Comparison of ENCODE assay signal across 9 cellular contexts in the genomic region with DNA sequence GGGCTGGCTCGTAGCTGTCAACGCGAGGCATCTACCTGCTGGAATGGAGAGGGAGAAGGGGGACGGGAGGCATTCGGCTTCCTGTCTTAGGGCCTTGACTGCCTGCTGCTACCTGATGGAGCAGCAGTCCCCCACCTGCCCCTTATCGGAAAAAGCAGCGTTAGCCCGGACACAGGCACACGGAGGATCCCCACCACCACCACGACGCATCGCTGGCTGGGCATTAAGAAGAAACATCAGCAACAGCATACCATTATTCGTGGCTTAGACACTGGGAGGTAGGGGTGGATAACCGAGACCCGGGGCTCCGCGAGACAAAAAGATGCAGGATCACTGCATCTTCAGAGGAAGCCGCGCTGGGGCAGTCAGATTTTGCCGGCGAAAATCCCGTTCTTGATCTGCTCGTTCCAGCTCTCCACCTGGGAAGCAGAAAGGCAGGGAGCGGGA. TPM values are rescaled to one million over a fixed set of nuclear protein-coding genes. Genes with fewer than 3 reads are reported as not detected.
DNase-seq lines count a peak whose midpoint lies in the region; ATAC-seq and TF ChIP-seq lines count a peak whose summit lies in the region.
"Had no signal": no experiment of that assay in that cellular context is flagged by ENCODE, and none has a peak within 500 bp of the region (broad histone marks: within the 10 kb centered on the region; RNA-seq: fewer than 3 reads in every experiment).

No MANE protein-coding gene starts in this region.

- no peak for TF ChIP-seq EP300 in stomach (IDR thresholded peaks at IDR 0.05)

- TF ChIP-seq CTCF in stomach (IDR thresholded peaks at IDR 0.05), result no peak

- H3K4me1 Mint-ChIP-seq in T-helper 1 cell treated with Interleukin-12 subunit alpha and Interleukin-12 subunit beta and Interleukin-4 antibody, amounts not matched to agents 30 μg/mL and 1 μg/mL, for 36 hours (ENCODE audit: low read depth), result peaks cover 12% of the 10 kb centered on the region
- H3K4me1 Mint-ChIP-seq in activated T-helper 1 cell treated with anti-CD3 and anti-CD28 coated beads, Interleukin-12 subunit alpha, Interleukin-12 subunit beta, Interleukin-2, Interleukin-4 antibody, amounts not matched to agents 30 ng/mL and 10 ng/mL and 1 ng/mL, durations not matched to agents 14 hours and 24 hours and 36 hours (ENCODE audit: low read depth), result peaks cover 26% of the 10 kb centered on the region

- H3K9me3 ChIP-seq in iPS-18c (ENCODE audit: control insufficient read depth, insufficient read depth, low read length), result no peaks in the 10 kb centered on the region
- H3K9me3 ChIP-seq in stomach, result no peaks in the 10 kb centered on the region

- peaks cover 27 to 82% (median 42%) of the 10 kb centered on the region in 3 donors for H3K27me3 ChIP-seq in stomach

- H3K27ac ChIP-seq in stomach, result no peak overlapping the region

- 3 to 9% (median 3%) methylated on average over 21 to 24 of the region's 24 CpGs for WGBS in stomach, 5 donors

- DNase-seq in T-helper 1 cell (no peak), stomach (no peak), NK-92 (lab: John Stamatoyannopoulos, UW; ENCODE audit: unreplicated experiment) (no peak)
- no peak for DNase-seq in activated T-helper 1 cell treated with anti-CD3 and anti-CD28 coated beads, Interleukin-12 subunit alpha, Interleukin-12 subunit beta, Interleukin-2, Interleukin-4 antibody, amounts not matched to agents 30 ng/mL and 10 ng/mL and 1 ng/mL, durations not matched to agents 14 hours and 24 hours and 36 hours (ENCODE audit: low spot score)
- DNase-seq: NCI-H1694 treated with DMSO at 0.1 percent for 48 hours had no signal

- H3K4me3 Mint-ChIP-seq in T-helper 1 cell treated with Interleukin-12 subunit alpha and Interleukin-12 subunit beta and Interleukin-4 antibody, amounts not matched to agents 30 μg/mL and 1 μg/mL, for 36 hours, result peak overlapping the region; percentile 81
- H3K4me3 Mint-ChIP-seq in activated T-helper 1 cell treated with anti-CD3 and anti-CD28 coated beads, Interleukin-12 subunit alpha, Interleukin-12 subunit beta, Interleukin-2, Interleukin-4 antibody, amounts not matched to agents 30 ng/mL and 10 ng/mL and 1 ng/mL, durations not matched to agents 14 hours and 24 hours and 36 hours, result peak overlapping the region; percentile 82

- no peaks in the 10 kb centered on the region for H3K36me3 ChIP-seq in stomach

- ATAC-seq in HG02678 (IDR thresholded peaks at IDR 0.05; ENCODE audit: unreplicated experiment) (no peak), HG02623 (IDR thresholded peaks at IDR 0.05; ENCODE audit: unreplicated experiment) (no peak)

- TF ChIP-seq POLR2A in stomach (IDR thresholded peaks at IDR 0.05), result no peak

- intact Hi-C loops in activated T-helper 1 cell treated with anti-CD3 and anti-CD28 coated beads, Interleukin-12 subunit alpha, Interleukin-12 subunit beta, Interleukin-2, Interleukin-4 antibody, amounts not matched to agents 30 ng/mL and 10 ng/mL and 1 ng/mL, durations not matched to agents 14 hours and 24 hours and 36 hours (cut with micrococcal nuclease), result no loop called here
- intact Hi-C loops in stomach (cut with DNase I; ENCODE audit: low total_unique reads), result no loop called here

- H3K4me3 ChIP-seq in iPS-18c (ENCODE audit: insufficient read depth, low read depth, low read length) (peak overlapping the region; percentile 69), stomach (peak overlapping the region; percentile 34 to 59 (median 41))

- no peaks in the 10 kb centered on the region for H3K9me3 Mint-ChIP-seq in T-helper 1 cell treated with Interleukin-12 subunit alpha and Interleukin-12 subunit beta and Interleukin-4 antibody, amounts not matched to agents 30 μg/mL and 1 μg/mL, for 36 hours
- no peaks in the 10 kb centered on the region for H3K9me3 Mint-ChIP-seq in activated T-helper 1 cell treated with anti-CD3 and anti-CD28 coated beads, Interleukin-12 subunit alpha, Interleukin-12 subunit beta, Interleukin-2, Interleukin-4 antibody, amounts not matched to agents 30 ng/mL and 10 ng/mL and 1 ng/mL, durations not matched to agents 14 hours and 24 hours and 36 hours

- no peak overlapping the region for H3K27ac Mint-ChIP-seq in T-helper 1 cell treated with Interleukin-12 subunit alpha and Interleukin-12 subunit beta and Interleukin-4 antibody, amounts not matched to agents 30 μg/mL and 1 μg/mL, for 36 hours
- no peak overlapping the region for H3K27ac Mint-ChIP-seq in activated T-helper 1 cell treated with anti-CD3 and anti-CD28 coated beads, Interleukin-12 subunit alpha, Interleukin-12 subunit beta, Interleukin-2, Interleukin-4 antibody, amounts not matched to agents 30 ng/mL and 10 ng/mL and 1 ng/mL, durations not matched to agents 14 hours and 24 hours and 36 hours

- H3K4me1 ChIP-seq in stomach, result peaks cover 18 to 24% (median 22%) of the 10 kb centered on the region in 4 donors

- peaks cover 58% of the 10 kb centered on the region for H3K27me3 Mint-ChIP-seq in T-helper 1 cell treated with Interleukin-12 subunit alpha and Interleukin-12 subunit beta and Interleukin-4 antibody, amounts not matched to agents 30 μg/mL and 1 μg/mL, for 36 hours (ENCODE audit: low read depth)
- H3K27me3 Mint-ChIP-seq in activated T-helper 1 cell treated with anti-CD3 and anti-CD28 coated beads, Interleukin-12 subunit alpha, Interleukin-12 subunit beta, Interleukin-2, Interleukin-4 antibody, amounts not matched to agents 30 ng/mL and 10 ng/mL and 1 ng/mL, durations not matched to agents 14 hours and 24 hours and 36 hours (ENCODE audit: insufficient read depth), result peaks cover 43% of the 10 kb centered on the region

- no peaks in the 10 kb centered on the region for H3K36me3 Mint-ChIP-seq in T-helper 1 cell treated with Interleukin-12 subunit alpha and Interleukin-12 subunit beta and Interleukin-4 antibody, amounts not matched to agents 30 μg/mL and 1 μg/mL, for 36 hours (ENCODE audit: low read depth)
- no peaks in the 10 kb centered on the region for H3K36me3 Mint-ChIP-seq in activated T-helper 1 cell treated with anti-CD3 and anti-CD28 coated beads, Interleukin-12 subunit alpha, Interleukin-12 subunit beta, Interleukin-2, Interleukin-4 antibody, amounts not matched to agents 30 ng/mL and 10 ng/mL and 1 ng/mL, durations not matched to agents 14 hours and 24 hours and 36 hours (ENCODE audit: low read depth)

RNA-seq across cellular contexts. Expression of gene COX6B2, which starts 1.1 kb away (rescaled TPM):
- 0.26 TPM in 1 of 2 replicates, not detected in the other for total RNA-seq in activated T-helper 1 cell treated with anti-CD3 and anti-CD28 coated beads, Interleukin-12 subunit alpha, Interleukin-12 subunit beta, Interleukin-2, Interleukin-4 antibody, amounts not matched to agents 30 ng/mL and 10 ng/mL and 1 ng/mL, durations not matched to agents 14 hours and 24 hours and 36 hours
- 10 to 100 TPM in 1 of 5 donors, not detected in 4; 18.2 TPM for total RNA-seq in stomach
- under 1 TPM in 2 of 3 donors, not detected in 1; 0.19 to 0.93 TPM for polyA plus RNA-seq in stomach

RNA-seq across cellular contexts. Expression of gene GARIN5B, which starts 9.7 kb away (rescaled TPM):
- total RNA-seq in activated T-helper 1 cell treated with anti-CD3 and anti-CD28 coated beads, Interleukin-12 subunit alpha, Interleukin-12 subunit beta, Interleukin-2, Interleukin-4 antibody, amounts not matched to agents 30 ng/mL and 10 ng/mL and 1 ng/mL, durations not matched to agents 14 hours and 24 hours and 36 hours, result 0.05 TPM in 1 of 2 replicates, not detected in the other
- total RNA-seq in stomach, result not detected
- not detected for polyA plus RNA-seq in stomach

RNA-seq across cellular contexts. Expression of gene KMT5C, which starts 13.7 kb away (rescaled TPM):
- 29.1 and 29.9 TPM in 2 replicates for total RNA-seq in activated T-helper 1 cell treated with anti-CD3 and anti-CD28 coated beads, Interleukin-12 subunit alpha, Interleukin-12 subunit beta, Interleukin-2, Interleukin-4 antibody, amounts not matched to agents 30 ng/mL and 10 ng/mL and 1 ng/mL, durations not matched to agents 14 hours and 24 hours and 36 hours
- 100 to 1,000 TPM in 2 of 5 donors, 10 to 100 TPM in 2, 1 to 10 TPM in 1; 4.1 to 122 (median 27.7) TPM for total RNA-seq in stomach
- polyA plus RNA-seq in stomach, result 1 to 10 TPM; 2.7 to 7.4 (median 5.5) TPM

RNA-seq across cellular contexts. Expression of gene IL11, which starts 16.9 kb away (rescaled TPM):
- total RNA-seq in activated T-helper 1 cell treated with anti-CD3 and anti-CD28 coated beads, Interleukin-12 subunit alpha, Interleukin-12 subunit beta, Interleukin-2, Interleukin-4 antibody, amounts not matched to agents 30 ng/mL and 10 ng/mL and 1 ng/mL, durations not matched to agents 14 hours and 24 hours and 36 hours, result 0.34 TPM in 1 of 2 replicates, not detected in the other
- total RNA-seq in stomach, result 1 to 10 TPM in 2 of 5 donors, not detected in 3; 1.3 TPM
- polyA plus RNA-seq in stomach, result 10 to 100 TPM in 1 of 3 donors, 1 to 10 TPM in 2; 1.0 to 17.4 (median 1.4) TPM

RNA-seq across cellular contexts. Expression of gene TMEM190, which starts 23.2 kb away (rescaled TPM):
- total RNA-seq in activated T-helper 1 cell treated with anti-CD3 and anti-CD28 coated beads, Interleukin-12 subunit alpha, Interleukin-12 subunit beta, Interleukin-2, Interleukin-4 antibody, amounts not matched to agents 30 ng/mL and 10 ng/mL and 1 ng/mL, durations not matched to agents 14 hours and 24 hours and 36 hours, result not detected in 2 replicates
- total RNA-seq in stomach, result not detected
- 1 to 10 TPM in 1 of 3 donors, under 1 TPM in 1, not detected in 1; 0.68 to 1.3 TPM for polyA plus RNA-seq in stomach
